In the genomic region with DNA sequence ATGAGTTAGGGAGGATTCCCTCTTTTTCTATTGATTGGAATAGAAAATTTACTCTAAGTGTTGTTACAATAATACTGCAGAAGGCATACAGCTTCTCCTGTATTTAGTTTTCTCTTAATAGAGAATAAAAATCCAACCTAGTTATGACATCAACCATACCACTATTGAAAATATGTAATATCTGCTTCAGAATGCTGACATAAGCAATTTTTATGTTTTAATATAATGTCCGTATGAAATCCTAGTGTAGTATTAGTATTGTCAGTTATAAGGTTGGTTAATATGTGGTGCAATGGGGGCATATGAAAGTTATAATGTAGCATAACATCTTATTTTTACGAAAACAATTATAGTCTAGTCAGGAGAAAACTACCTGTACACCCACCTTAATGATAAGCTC, we compare ENCODE assay signal across 1 cellular context.
TF ChIP-seq lines count a peak whose summit lies in the region.

No MANE protein-coding gene starts in this region.

TF ChIP-seq in HepG2, 621 proteins besides CTCF, POLR2A, EP300 and RAD21 (continued from another document):
- TF ChIP-seq, protein P1, sequence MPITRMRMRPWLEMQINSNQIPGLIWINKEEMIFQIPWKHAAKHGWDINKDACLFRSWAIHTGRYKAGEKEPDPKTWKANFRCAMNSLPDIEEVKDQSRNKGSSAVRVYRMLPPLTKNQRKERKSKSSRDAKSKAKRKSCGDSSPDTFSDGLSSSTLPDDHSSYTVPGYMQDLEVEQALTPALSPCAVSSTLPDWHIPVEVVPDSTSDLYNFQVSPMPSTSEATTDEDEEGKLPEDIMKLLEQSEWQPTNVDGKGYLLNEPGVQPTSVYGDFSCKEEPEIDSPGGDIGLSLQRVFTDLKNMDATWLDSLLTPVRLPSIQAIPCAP (CRISPR knock-in tag; IDR thresholded peaks at IDR 0.05; ENCODE audit: low read depth): no peak
- no peak for TF ChIP-seq CENPX (CRISPR knock-in tag; IDR thresholded peaks at IDR 0.05)
- no peak for TF ChIP-seq ZNF556 (CRISPR knock-in tag; IDR thresholded peaks at IDR 0.05; ENCODE audit: borderline replicate concordance)
